24 cellular contexts compared by ENCODE assay signal in the genomic region with DNA sequence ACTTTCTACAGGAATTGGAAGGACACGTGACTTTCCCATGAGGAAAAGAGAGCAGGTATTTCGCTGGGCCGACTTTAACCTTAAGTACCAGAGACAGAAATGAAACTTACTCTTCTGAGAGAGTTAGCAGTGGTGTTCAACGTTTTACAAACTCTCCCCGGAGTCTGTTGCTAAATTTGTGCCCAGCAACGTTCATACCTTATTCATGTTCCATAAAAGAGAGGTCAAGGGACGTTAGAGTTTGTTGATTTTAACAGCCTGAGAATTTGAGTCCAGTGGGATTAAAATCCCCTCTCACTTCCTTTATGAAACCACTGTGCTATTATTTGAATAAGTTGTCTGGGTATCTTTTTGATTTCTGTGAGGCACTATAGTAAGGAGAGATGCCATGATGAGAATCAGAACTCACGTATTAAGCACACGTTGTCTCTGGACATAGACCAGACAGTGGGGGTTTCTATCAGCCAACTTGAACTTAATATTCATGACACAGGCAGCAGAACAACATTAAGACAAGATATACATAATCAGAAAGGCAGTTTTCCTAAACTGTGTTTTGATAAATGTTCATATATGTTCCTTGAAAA. TPM values are rescaled to one million over a fixed set of nuclear protein-coding genes. Genes with fewer than 3 reads are reported as not detected.
DNase-seq lines count a peak whose midpoint lies in the region; ATAC-seq, FAIRE-seq and TF ChIP-seq lines count a peak whose summit lies in the region.
"Had no signal": no experiment of that assay in that cellular context is flagged by ENCODE, and none has a peak within 500 bp of the region (broad histone marks: within the 10 kb centered on the region; RNA-seq: fewer than 3 reads in every experiment).

No MANE protein-coding gene starts in this region.

- SMC1A ChIA-PET in GM12878 (lab: Charles Lee; ENCODE audit: uncharacterized antibody, unreplicated experiment), result interaction anchor here (1.8 kb wide), 1 partner anchor 10 kb away, joined by 6 read pairs; no protein-coding TSS in a partner anchor

- WGBS in GM12878 (ENCODE audit: insufficient coverage, insufficient replicate concordance, low lambda C conversion rate, missing lambda C conversion rate), result 42% methylated on average over 9 of the region's 9 CpGs
- 41 to 43% methylated on average over 9 of the region's 9 CpGs for WGBS in esophagus squamous epithelium, 2 donors

- intact Hi-C loops in Right ventricle myocardium inferior (cut with DNase I), result loop anchor here (10.0 kb wide), 1 partner anchor 173 kb away; no protein-coding TSS in a partner anchor
- intact Hi-C loops in GM12878 (cut with micrococcal nuclease; ENCODE audit: unreplicated experiment), result loop anchor here (5.0 kb wide), 1 partner anchor 50 kb away; no protein-coding TSS in a partner anchor
- intact Hi-C loops in esophagus squamous epithelium (cut with DNase I), result no loop called here

- H3K27me3 ChIP-seq in right atrium auricular region, result no peaks in the 10 kb centered on the region
- H3K27me3 ChIP-seq in GM12878 (replicated peaks in 1 of 2; ENCODE audit: control insufficient read depth in 2 of 2, insufficient read depth in 2 of 2, low read length in 1 of 2), result no peaks in the 10 kb centered on the region
- H3K27me3 ChIP-seq in esophagus squamous epithelium, result no peaks in the 10 kb centered on the region
- H3K27me3 ChIP-seq: body of pancreas, neutrophil, SJSA1 had no signal

- no peak overlapping the region; the same call in 1 of the 2 replicates for H2AFZ ChIP-seq in GM12878 (ENCODE audit: control insufficient read depth, low read depth, low read length)

- TF ChIP-seq EP300 in GM12878 (IDR thresholded peaks at IDR 0.05; ENCODE audit: borderline replicate concordance in 1 of 2, control insufficient read depth in 1 of 2, low read depth in 2 of 2, low read length in 2 of 2), result no peak

- no peak for TF ChIP-seq POLR2A in GM12878 (IDR thresholded peaks at IDR 0.05; ENCODE audit: low read depth, low read length)
- TF ChIP-seq POLR2A in esophagus squamous epithelium (IDR thresholded peaks at IDR 0.05), result no peak

- POLR2A ChIA-PET in GM12878 (lab: Charles Lee), result no interaction called here

- RAD21 ChIA-PET in GM12878 (lab: Charles Lee; ENCODE audit: unreplicated experiment), result interaction anchor here (1.4 to 2.0 kb wide), 2 partner anchors 34 to 36 kb away, joined by 4 to 8 read pairs; a partner anchor contains a TSS

- no peak overlapping the region for H3K9ac ChIP-seq in GM12878 (ENCODE audit: control insufficient read depth, insufficient read depth, low read length)

- peaks cover 0 to 8% of the 10 kb centered on the region in 2 donors for H3K4me1 ChIP-seq in right atrium auricular region
- no peaks in the 10 kb centered on the region for H3K4me1 ChIP-seq in GM12878 (ENCODE audit: control insufficient read depth, insufficient read depth, low read length)
- no peaks in the 10 kb centered on the region for H3K4me1 ChIP-seq in esophagus squamous epithelium
- H3K4me1 ChIP-seq: SJSA1 had no signal

- in situ Hi-C loops in GM12878 (cut with MboI), result no loop called here

- TF ChIP-seq CTCF in right atrium auricular region (IDR thresholded peaks at IDR 0.05) (no peak), GM12878 (IDR thresholded peaks at IDR 0.05 in 2 of 3, conservative IDR thresholded peaks at IDR 0.05 in 1 of 3; ENCODE audit: control insufficient read depth in 2 of 3, extremely low read depth in 1 of 3, insufficient read depth in 1 of 3, low read depth in 3 of 3, low read length in 3 of 3) (no peak), nephron (IDR thresholded peaks at IDR 0.05; ENCODE audit: unreplicated experiment in 3 of 3) (no peak), esophagus squamous epithelium (IDR thresholded peaks at IDR 0.05) (no peak)

- peaks cover 7% of the 10 kb centered on the region for H3K36me3 Mint-ChIP-seq in nephron (ENCODE audit: low read depth)
- H3K36me3 Mint-ChIP-seq: activated naive CD8-positive, alpha-beta T cell treated with anti-CD3 and anti-CD28 coated beads for 36 hours had no signal

- H3K9me3 ChIP-seq in right atrium auricular region (no peaks in the 10 kb centered on the region), GM12878 (replicated peaks; ENCODE audit: control insufficient read depth, insufficient read depth, low read length) (no peaks in the 10 kb centered on the region), esophagus squamous epithelium (no peaks in the 10 kb centered on the region)
- H3K9me3 ChIP-seq: A549, body of pancreas, neutrophil, SJSA1 had no signal

- H3K27me3 Mint-ChIP-seq in nephron (ENCODE audit: low read depth), result no peaks in the 10 kb centered on the region
- H3K27me3 Mint-ChIP-seq: activated naive CD8-positive, alpha-beta T cell treated with anti-CD3 and anti-CD28 coated beads for 36 hours; effector memory CD8-positive, alpha-beta T cell; stimulated activated naive CD8-positive, alpha-beta T cell treated with anti-CD3 and anti-CD28 coated beads, Interleukin-15, Interleukin-2, amounts not matched to agents 100 ng/mL and 50 ng/mL, for 24 hours; T-helper 17 cell had no signal

- ATAC-seq in Right ventricle myocardium inferior, result no peak
- ATAC-seq in GM12878, result peak; percentile 77
- ATAC-seq in GM19452 (IDR thresholded peaks at IDR 0.05; ENCODE audit: unreplicated experiment), result no peak
- ATAC-seq: A549; body of pancreas; effector memory CD8-positive, alpha-beta T cell; T-helper 17 cell had no signal

- no peak for TF ChIP-seq RAD21 in GM12878 (IDR thresholded peaks at IDR 0.05; ENCODE audit: insufficient read depth, low read depth, low read length)

- H3K36me3 ChIP-seq in right atrium auricular region (no peaks in the 10 kb centered on the region), GM12878 (ENCODE audit: control insufficient read depth in 2 of 2, insufficient read depth in 2 of 2, low read length in 1 of 2) (no peaks in the 10 kb centered on the region), esophagus squamous epithelium (no peaks in the 10 kb centered on the region)
- H3K36me3 ChIP-seq: neutrophil, SJSA1 had no signal

- peak overlapping the region in 2 of 3 experiments; percentile 20 to 35 for H3K27ac Mint-ChIP-seq in nephron
- H3K27ac Mint-ChIP-seq: activated naive CD8-positive, alpha-beta T cell treated with anti-CD3 and anti-CD28 coated beads for 36 hours; activated T-helper 2 cell treated with anti-CD3 and anti-CD28 coated beads, Interferon-gamma antibody, Interleukin-2, Interleukin-4, amounts not matched to agents 10 μg/mL and 5 μg/mL and 100 μg/mL, durations not matched to agents 14 hours and 24 hours and 36 hours; effector memory CD8-positive, alpha-beta T cell; stimulated activated naive CD8-positive, alpha-beta T cell treated with anti-CD3 and anti-CD28 coated beads, Interleukin-15, Interleukin-2, amounts not matched to agents 100 ng/mL and 50 ng/mL, for 24 hours; T-helper 17 cell had no signal

- no peak for DNase-seq in right atrium auricular region (ENCODE audit: low spot score)
- no peak for DNase-seq in Right ventricle myocardium inferior (ENCODE audit: missing footprints)
- DNase-seq in GM12878 (ENCODE audit: low read depth, low spot score), result no peak
- DNase-seq in NCI-H1694 (lab: John Stamatoyannopoulos, UW), result no peak
- DNase-seq in esophagus squamous epithelium (lab: John Stamatoyannopoulos, UW), result no peak
- no peak for DNase-seq in activated CD4-positive, CD25-positive, alpha-beta regulatory T cell (lab: John Stamatoyannopoulos, UW)
- DNase-seq: activated CD4-positive, alpha-beta T cell treated with anti-CD3 and anti-CD28 coated beads, Interleukin-2, amount 50 U/mL, for 1 hour; activated naive CD8-positive, alpha-beta T cell treated with anti-CD3 and anti-CD28 coated beads for 36 hours; body of pancreas; C1 segment of cervical spinal cord; effector memory CD8-positive, alpha-beta T cell; Karpas-422; NCI-H1092; NCI-H2029 treated with DMSO at 0.1 percent for 48 hours; NCI-H446; T-helper 17 cell; trophoblast cell had no signal

- H3K4me1 Mint-ChIP-seq in nephron, result peaks cover 23% of the 10 kb centered on the region
- H3K4me1 Mint-ChIP-seq: activated naive CD8-positive, alpha-beta T cell treated with anti-CD3 and anti-CD28 coated beads for 36 hours; T-helper 17 cell had no signal

- no peak overlapping the region for H3K4me3 Mint-ChIP-seq in nephron
- H3K4me3 Mint-ChIP-seq: activated naive CD8-positive, alpha-beta T cell treated with anti-CD3 and anti-CD28 coated beads for 36 hours; effector memory CD8-positive, alpha-beta T cell; stimulated activated naive CD8-positive, alpha-beta T cell treated with anti-CD3 and anti-CD28 coated beads, Interleukin-15, Interleukin-2, amounts not matched to agents 100 ng/mL and 50 ng/mL, for 24 hours; T-helper 17 cell had no signal

- H3K79me2 ChIP-seq in GM12878 (ENCODE audit: control insufficient read depth, insufficient read depth, low read length), result no peaks in the 10 kb centered on the region

- H4K20me1 ChIP-seq in GM12878 (ENCODE audit: control insufficient read depth, insufficient read depth), result no peaks in the 10 kb centered on the region

- H3K27ac ChIP-seq in right atrium auricular region (peak overlapping the region; percentile 30 to 33), GM12878 (ENCODE audit: control insufficient read depth, insufficient read depth) (no peak overlapping the region), esophagus squamous epithelium (peak overlapping the region in 1 of 4 donors; percentile 47)
- H3K27ac ChIP-seq: A549, body of pancreas, neutrophil, SJSA1 had no signal

- no TSS peak for BruUV-seq in GM12878 (replicated peaks; lab: Mats Ljungman, UMichigan)

- peak overlapping the region; percentile 45; the same call in 1 of the 2 replicates for H3K4me2 ChIP-seq in GM12878 (ENCODE audit: control insufficient read depth, insufficient read depth)
- H3K4me2 ChIP-seq: A549 had no signal

- CTCF ChIA-PET in GM12878 (lab: Yijun Ruan, JAX), result interaction anchor here (1.1 kb wide), 1 partner anchor 271 kb away, joined by 3 read pairs; no protein-coding TSS in a partner anchor

- H3K9me3 Mint-ChIP-seq in nephron, result no peaks in the 10 kb centered on the region
- H3K9me3 Mint-ChIP-seq: activated naive CD8-positive, alpha-beta T cell treated with anti-CD3 and anti-CD28 coated beads for 36 hours; activated T-helper 2 cell treated with anti-CD3 and anti-CD28 coated beads, Interferon-gamma antibody, Interleukin-2, Interleukin-4, amounts not matched to agents 10 μg/mL and 5 μg/mL and 100 μg/mL, durations not matched to agents 14 hours and 24 hours and 36 hours; effector memory CD8-positive, alpha-beta T cell; stimulated activated naive CD8-positive, alpha-beta T cell treated with anti-CD3 and anti-CD28 coated beads, Interleukin-15, Interleukin-2, amounts not matched to agents 100 ng/mL and 50 ng/mL, for 24 hours had no signal

- no peak for FAIRE-seq in GM12878 (lab: Jason Lieb, UNC)
- FAIRE-seq: A549 had no signal

- H3K4me3 ChIP-seq in right atrium auricular region, result peak overlapping the region in 1 of 2 donors; percentile 24
- H3K4me3 ChIP-seq in GM12878, result no peak overlapping the region
- no peak overlapping the region for H3K4me3 ChIP-seq in esophagus squamous epithelium
- H3K4me3 ChIP-seq: A549, body of pancreas, SJSA1 had no signal

RNA-seq across cellular contexts. Expression of a gene that starts 33.4 kb away (rescaled TPM):
- total RNA-seq in right atrium auricular region (10 to 100 TPM; 33.1 to 38.9 TPM), Right ventricle myocardium inferior (40.0 TPM), GM12878 (2014; rRNA removed) (10.0 TPM in 2 replicates), GM12878 (2014; rRNA removed; fragmentation: Illumina TruSeq; extraction: Trizol) (8.2 and 8.5 TPM in 2 replicates), GM12878 (2021) (19.5 and 19.8 TPM in 2 replicates), esophagus squamous epithelium (10 to 100 TPM in 2 of 4 donors, 1 to 10 TPM in 2; 4.5 to 29.0 (median 16.5) TPM)
- total RNA-seq in GM12878 (2013; cell fraction: nucleolus; rRNA removed), result 36.0 and 37.1 TPM in 2 replicates
- 1.4 TPM for polyA plus RNA-seq in GM12878 (2011; ENCODE audit: low read depth)
- polyA plus RNA-seq in GM12878 (2011; rRNA removed) (73.3 and 82.1 TPM in 2 replicates), GM12878 (2014; fragmentation: Illumina TruSeq; extraction: Trizol) (15.1 and 17.0 TPM in 2 replicates), GM12878 (2014; fragmentation: Nextera tagmentation; extraction: Ambion mirVana) (1 to 10 TPM; 5.3 to 7.1 TPM), GM12878 (2014; rRNA removed) (14.0 and 14.5 TPM in 2 replicates), GM12878 (2016; fragmentation: Nextera tagmentation; extraction: Ambion mirVana) (1 to 10 TPM; 1.8 to 2.1 TPM)
- 90.8 and 109 TPM in 2 replicates for polyA plus RNA-seq in GM12878 (2011; cell fraction: cytosol; rRNA removed)
- 115 and 120 TPM in 2 replicates for polyA plus RNA-seq in GM12878 (2011; cell fraction: nucleus; rRNA removed)
- 1.5 and 2.1 TPM in 2 replicates for polyA plus RNA-seq in GM12878 (2012)
- polyA minus RNA-seq in GM12878 (2011; rRNA and poly(A)+ RNA removed), result 147 and 158 TPM in 2 replicates
- polyA minus RNA-seq in GM12878 (2011; cell fraction: cytosol; rRNA and poly(A)+ RNA removed), result 34.2 and 41.2 TPM in 2 replicates
- 88.0 and 122 TPM in 2 replicates for polyA minus RNA-seq in GM12878 (2011; cell fraction: nucleus; rRNA and poly(A)+ RNA removed)
